1 cellular context compared by ENCODE assay signal in the genomic region with DNA sequence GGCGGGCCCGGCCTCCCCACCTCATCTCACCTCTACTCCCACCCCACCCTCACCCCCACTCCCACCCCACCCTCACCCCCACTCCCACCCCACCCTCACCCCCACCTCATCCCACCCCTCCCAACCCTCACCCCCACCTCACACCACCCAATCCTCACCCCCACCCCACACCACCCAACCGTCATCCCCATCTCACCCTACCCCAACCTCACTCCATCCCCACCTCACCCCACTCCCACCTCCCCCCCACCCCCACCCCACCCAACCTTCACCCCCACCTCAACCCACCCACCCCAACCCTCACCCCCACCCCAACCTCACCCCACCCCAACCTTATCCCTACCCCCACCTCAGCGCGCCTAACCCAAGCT.
TF ChIP-seq lines count a peak whose summit lies in the region.

No MANE protein-coding gene starts in this region.

TF ChIP-seq in GM12878, 131 proteins besides CTCF, POLR2A, EP300 and RAD21:
- TF ChIP-seq BACH1 (IDR thresholded peaks at IDR 0.05; ENCODE audit: borderline replicate concordance) (no peak), RB1 (IDR thresholded peaks at IDR 0.05; ENCODE audit: borderline replicate concordance) (no peak), NR2C1 (IDR thresholded peaks at IDR 0.05) (no peak), ZNF207 (IDR thresholded peaks at IDR 0.05; ENCODE audit: borderline replicate concordance) (no peak), PAX8 (IDR thresholded peaks at IDR 0.05) (no peak), SIN3A (IDR thresholded peaks at IDR 0.05; ENCODE audit: low read depth, low read length) (no peak), STAT3 (IDR thresholded peaks at IDR 0.05; ENCODE audit: low read depth, low read length) (no peak), HCFC1 (IDR thresholded peaks at IDR 0.05; ENCODE audit: low read length) (no peak), NBN (IDR thresholded peaks at IDR 0.05) (no peak), ZBED1 (IDR thresholded peaks at IDR 0.05; ENCODE audit: borderline replicate concordance) (no peak), SREBF2 (IDR thresholded peaks at IDR 0.05; ENCODE audit: low read length) (no peak), HDAC2 (IDR thresholded peaks at IDR 0.05) (no peak), ASH2L (IDR thresholded peaks at IDR 0.05; ENCODE audit: borderline replicate concordance, low read depth) (no peak), KDM1A (IDR thresholded peaks at IDR 0.05; ENCODE audit: borderline replicate concordance) (no peak), NRF1 (conservative IDR thresholded peaks at IDR 0.05; ENCODE audit: low read depth, low read length) (no peak)
- TF ChIP-seq, protein P1, sequence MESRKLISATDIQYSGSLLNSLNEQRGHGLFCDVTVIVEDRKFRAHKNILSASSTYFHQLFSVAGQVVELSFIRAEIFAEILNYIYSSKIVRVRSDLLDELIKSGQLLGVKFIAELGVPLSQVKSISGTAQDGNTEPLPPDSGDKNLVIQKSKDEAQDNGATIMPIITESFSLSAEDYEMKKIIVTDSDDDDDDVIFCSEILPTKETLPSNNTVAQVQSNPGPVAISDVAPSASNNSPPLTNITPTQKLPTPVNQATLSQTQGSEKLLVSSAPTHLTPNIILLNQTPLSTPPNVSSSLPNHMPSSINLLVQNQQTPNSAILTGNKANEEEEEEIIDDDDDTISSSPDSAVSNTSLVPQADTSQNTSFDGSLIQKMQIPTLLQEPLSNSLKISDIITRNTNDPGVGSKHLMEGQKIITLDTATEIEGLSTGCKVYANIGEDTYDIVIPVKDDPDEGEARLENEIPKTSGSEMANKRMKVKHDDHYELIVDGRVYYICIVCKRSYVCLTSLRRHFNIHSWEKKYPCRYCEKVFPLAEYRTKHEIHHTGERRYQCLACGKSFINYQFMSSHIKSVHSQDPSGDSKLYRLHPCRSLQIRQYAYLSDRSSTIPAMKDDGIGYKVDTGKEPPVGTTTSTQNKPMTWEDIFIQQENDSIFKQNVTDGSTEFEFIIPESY (IDR thresholded peaks at IDR 0.05): no peak
- TF ChIP-seq, protein P2, sequence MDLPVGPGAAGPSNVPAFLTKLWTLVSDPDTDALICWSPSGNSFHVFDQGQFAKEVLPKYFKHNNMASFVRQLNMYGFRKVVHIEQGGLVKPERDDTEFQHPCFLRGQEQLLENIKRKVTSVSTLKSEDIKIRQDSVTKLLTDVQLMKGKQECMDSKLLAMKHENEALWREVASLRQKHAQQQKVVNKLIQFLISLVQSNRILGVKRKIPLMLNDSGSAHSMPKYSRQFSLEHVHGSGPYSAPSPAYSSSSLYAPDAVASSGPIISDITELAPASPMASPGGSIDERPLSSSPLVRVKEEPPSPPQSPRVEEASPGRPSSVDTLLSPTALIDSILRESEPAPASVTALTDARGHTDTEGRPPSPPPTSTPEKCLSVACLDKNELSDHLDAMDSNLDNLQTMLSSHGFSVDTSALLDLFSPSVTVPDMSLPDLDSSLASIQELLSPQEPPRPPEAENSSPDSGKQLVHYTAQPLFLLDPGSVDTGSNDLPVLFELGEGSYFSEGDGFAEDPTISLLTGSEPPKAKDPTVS (IDR thresholded peaks at IDR 0.05; ENCODE audit: low read depth, low read length): no peak
- TF ChIP-seq, protein P3, sequence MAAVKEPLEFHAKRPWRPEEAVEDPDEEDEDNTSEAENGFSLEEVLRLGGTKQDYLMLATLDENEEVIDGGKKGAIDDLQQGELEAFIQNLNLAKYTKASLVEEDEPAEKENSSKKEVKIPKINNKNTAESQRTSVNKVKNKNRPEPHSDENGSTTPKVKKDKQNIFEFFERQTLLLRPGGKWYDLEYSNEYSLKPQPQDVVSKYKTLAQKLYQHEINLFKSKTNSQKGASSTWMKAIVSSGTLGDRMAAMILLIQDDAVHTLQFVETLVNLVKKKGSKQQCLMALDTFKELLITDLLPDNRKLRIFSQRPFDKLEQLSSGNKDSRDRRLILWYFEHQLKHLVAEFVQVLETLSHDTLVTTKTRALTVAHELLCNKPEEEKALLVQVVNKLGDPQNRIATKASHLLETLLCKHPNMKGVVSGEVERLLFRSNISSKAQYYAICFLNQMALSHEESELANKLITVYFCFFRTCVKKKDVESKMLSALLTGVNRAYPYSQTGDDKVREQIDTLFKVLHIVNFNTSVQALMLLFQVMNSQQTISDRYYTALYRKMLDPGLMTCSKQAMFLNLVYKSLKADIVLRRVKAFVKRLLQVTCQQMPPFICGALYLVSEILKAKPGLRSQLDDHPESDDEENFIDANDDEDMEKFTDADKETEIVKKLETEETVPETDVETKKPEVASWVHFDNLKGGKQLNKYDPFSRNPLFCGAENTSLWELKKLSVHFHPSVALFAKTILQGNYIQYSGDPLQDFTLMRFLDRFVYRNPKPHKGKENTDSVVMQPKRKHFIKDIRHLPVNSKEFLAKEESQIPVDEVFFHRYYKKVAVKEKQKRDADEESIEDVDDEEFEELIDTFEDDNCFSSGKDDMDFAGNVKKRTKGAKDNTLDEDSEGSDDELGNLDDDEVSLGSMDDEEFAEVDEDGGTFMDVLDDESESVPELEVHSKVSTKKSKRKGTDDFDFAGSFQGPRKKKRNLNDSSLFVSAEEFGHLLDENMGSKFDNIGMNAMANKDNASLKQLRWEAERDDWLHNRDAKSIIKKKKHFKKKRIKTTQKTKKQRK (IDR thresholded peaks at IDR 0.05; ENCODE audit: low read depth, low read length): no peak
- TF ChIP-seq, protein P4, sequence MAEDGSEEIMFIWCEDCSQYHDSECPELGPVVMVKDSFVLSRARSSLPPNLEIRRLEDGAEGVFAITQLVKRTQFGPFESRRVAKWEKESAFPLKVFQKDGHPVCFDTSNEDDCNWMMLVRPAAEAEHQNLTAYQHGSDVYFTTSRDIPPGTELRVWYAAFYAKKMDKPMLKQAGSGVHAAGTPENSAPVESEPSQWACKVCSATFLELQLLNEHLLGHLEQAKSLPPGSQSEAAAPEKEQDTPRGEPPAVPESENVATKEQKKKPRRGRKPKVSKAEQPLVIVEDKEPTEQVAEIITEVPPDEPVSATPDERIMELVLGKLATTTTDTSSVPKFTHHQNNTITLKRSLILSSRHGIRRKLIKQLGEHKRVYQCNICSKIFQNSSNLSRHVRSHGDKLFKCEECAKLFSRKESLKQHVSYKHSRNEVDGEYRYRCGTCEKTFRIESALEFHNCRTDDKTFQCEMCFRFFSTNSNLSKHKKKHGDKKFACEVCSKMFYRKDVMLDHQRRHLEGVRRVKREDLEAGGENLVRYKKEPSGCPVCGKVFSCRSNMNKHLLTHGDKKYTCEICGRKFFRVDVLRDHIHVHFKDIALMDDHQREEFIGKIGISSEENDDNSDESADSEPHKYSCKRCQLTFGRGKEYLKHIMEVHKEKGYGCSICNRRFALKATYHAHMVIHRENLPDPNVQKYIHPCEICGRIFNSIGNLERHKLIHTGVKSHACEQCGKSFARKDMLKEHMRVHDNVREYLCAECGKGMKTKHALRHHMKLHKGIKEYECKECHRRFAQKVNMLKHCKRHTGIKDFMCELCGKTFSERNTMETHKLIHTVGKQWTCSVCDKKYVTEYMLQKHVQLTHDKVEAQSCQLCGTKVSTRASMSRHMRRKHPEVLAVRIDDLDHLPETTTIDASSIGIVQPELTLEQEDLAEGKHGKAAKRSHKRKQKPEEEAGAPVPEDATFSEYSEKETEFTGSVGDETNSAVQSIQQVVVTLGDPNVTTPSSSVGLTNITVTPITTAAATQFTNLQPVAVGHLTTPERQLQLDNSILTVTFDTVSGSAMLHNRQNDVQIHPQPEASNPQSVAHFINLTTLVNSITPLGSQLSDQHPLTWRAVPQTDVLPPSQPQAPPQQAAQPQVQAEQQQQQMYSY (CRISPR knock-in tag; IDR thresholded peaks at IDR 0.05): no peak
- TF ChIP-seq, protein P5, sequence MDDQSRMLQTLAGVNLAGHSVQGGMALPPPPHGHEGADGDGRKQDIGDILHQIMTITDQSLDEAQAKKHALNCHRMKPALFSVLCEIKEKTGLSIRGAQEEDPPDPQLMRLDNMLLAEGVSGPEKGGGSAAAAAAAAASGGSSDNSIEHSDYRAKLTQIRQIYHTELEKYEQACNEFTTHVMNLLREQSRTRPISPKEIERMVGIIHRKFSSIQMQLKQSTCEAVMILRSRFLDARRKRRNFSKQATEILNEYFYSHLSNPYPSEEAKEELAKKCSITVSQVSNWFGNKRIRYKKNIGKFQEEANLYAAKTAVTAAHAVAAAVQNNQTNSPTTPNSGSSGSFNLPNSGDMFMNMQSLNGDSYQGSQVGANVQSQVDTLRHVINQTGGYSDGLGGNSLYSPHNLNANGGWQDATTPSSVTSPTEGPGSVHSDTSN (IDR thresholded peaks at IDR 0.05; ENCODE audit: insufficient replicate concordance, low read depth, low read length): no peak
